Comparison of ENCODE assay signal across 13 cellular contexts in the genomic region with DNA sequence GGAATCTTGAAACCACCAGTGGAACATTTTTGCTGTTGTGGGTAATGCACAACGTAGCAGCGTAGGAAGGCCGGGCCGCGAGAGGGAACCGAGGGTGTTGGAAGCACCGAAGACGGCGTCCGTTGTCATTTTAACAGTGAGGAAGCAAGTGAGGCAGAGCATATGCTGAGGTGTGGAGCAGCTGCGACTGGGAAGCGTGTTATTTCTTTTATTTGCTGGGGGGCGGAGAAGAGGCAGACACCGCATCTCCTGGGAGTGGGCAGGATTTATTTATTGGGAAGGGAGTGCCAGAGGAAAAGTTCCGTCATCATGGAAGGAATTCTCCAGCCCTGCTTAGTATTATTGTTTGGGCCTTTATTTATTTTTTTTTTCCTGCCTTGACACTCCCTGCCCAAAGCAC.
DNase-seq lines count a peak whose midpoint lies in the region; ATAC-seq and TF ChIP-seq lines count a peak whose summit lies in the region.
"Had no signal": no experiment of that assay in that cellular context is flagged by ENCODE, and none has a peak within 500 bp of the region (broad histone marks: within the 10 kb centered on the region; RNA-seq: fewer than 3 reads in every experiment).

No MANE protein-coding gene starts in this region.

- H3K27me3 ChIP-seq in right cardiac atrium (ENCODE audit: control insufficient read depth, insufficient read depth): no peaks in the 10 kb centered on the region
- H3K27me3 ChIP-seq in sigmoid colon: no peaks in the 10 kb centered on the region
- H3K27me3 ChIP-seq: testis had no signal

- peak overlapping the region; percentile 85 for H3K27ac ChIP-seq in caudate nucleus (ENCODE audit: low read depth, low read length)
- peak overlapping the region; percentile 37 for H3K27ac ChIP-seq in right cardiac atrium (ENCODE audit: low read length)
- H3K27ac ChIP-seq in sigmoid colon: peak overlapping the region; percentile 88 to 96 (median 93)
- H3K27ac ChIP-seq: KMS-11 had no signal

- no peaks in the 10 kb centered on the region for H3K9me3 ChIP-seq in right cardiac atrium (ENCODE audit: control insufficient read depth, low read length)
- H3K9me3 ChIP-seq in sigmoid colon: no peaks in the 10 kb centered on the region
- H3K9me3 ChIP-seq: testis had no signal

- 40% methylated on average over 15 of the region's 15 CpGs for WGBS in right cardiac atrium
- 71 to 87% methylated on average over 15 of the region's 15 CpGs for WGBS in sigmoid colon, 2 donors

- ATAC-seq in right cardiac atrium (peak; percentile 51 to 83), GM21381 (IDR thresholded peaks at IDR 0.05; ENCODE audit: unreplicated experiment) (no peak), GM18873 (IDR thresholded peaks at IDR 0.05; ENCODE audit: low FRiP score, unreplicated experiment) (no peak)

- DNase-seq in AG10803 (ENCODE audit: low read depth) (no peak), caudate nucleus (lab: John Stamatoyannopoulos, UW) (peak in 6 of 61 donors; percentile 30 to 64 (median 46)), right cardiac atrium (peak in 2 of 3 donors; percentile 49 to 70), sigmoid colon (peak; percentile 92), NCI-H2081 treated with DMSO at 0.1 percent for 48 hours (lab: John Stamatoyannopoulos, UW) (no peak), NCI-H1048 (lab: John Stamatoyannopoulos, UW) (no peak)
- DNase-seq: activated CD4-positive, alpha-beta T cell treated with anti-CD3 and anti-CD28 coated beads, Interleukin-2, amount 50 U/mL, for 4 hours; activated naive CD4-positive, alpha-beta T cell treated with Interleukin-2 at 50 U/mL for 16 hours; OCI-M1 had no signal

- no peak for TF ChIP-seq POLR2A in sigmoid colon (IDR thresholded peaks at IDR 0.05)

- no peak for TF ChIP-seq CTCF in AG10803 (conservative IDR thresholded peaks at IDR 0.05; ENCODE audit: low read length)
- TF ChIP-seq CTCF in sigmoid colon (IDR thresholded peaks at IDR 0.05): no peak

- H3K36me3 ChIP-seq in sigmoid colon: no peaks in the 10 kb centered on the region

- H3K4me3 ChIP-seq in AG10803 (ENCODE audit: low read length): peak overlapping the region; percentile 16
- H3K4me3 ChIP-seq in right cardiac atrium (ENCODE audit: low read length): no peak overlapping the region
- peak overlapping the region in 3 of 4 donors; percentile 10 to 23 (median 12) for H3K4me3 ChIP-seq in sigmoid colon
- H3K4me3 ChIP-seq: testis had no signal

- H3K4me1 ChIP-seq in right cardiac atrium (ENCODE audit: control insufficient read depth, insufficient read depth, low read length) (peaks cover 8% of the 10 kb centered on the region), sigmoid colon (peaks cover 0 to 75% (median 62%) of the 10 kb centered on the region in 4 donors)

- TF ChIP-seq EP300 in sigmoid colon (IDR thresholded peaks at IDR 0.05): peak; percentile 62 to 89 (median 66)

- intact Hi-C loops in right cardiac atrium (cut with DNase I): no loop called here
- intact Hi-C loops in sigmoid colon (cut with DNase I): loop anchor here (1.0 to 5.0 kb wide), 5 partner anchors 53 to 233 kb away; a partner anchor contains a TSS

Comparison
In these comparisons a context has a peak if more than half of its experiments do, and no peak if none do; other contexts are left out.
1. DNase-seq: peak in right cardiac atrium (2 of 3) and sigmoid colon (single experiment); none in AG10803 (single experiment), NCI-H2081 treated with DMSO at 0.1 percent for 48 hours (single experiment) and NCI-H1048 (single experiment).
2. H3K27ac ChIP-seq: peak in every context shown above with its lines; median percentile 93 in sigmoid colon; 85 in caudate nucleus; 37 in right cardiac atrium.
3. ATAC-seq: peak in right cardiac atrium (2 of 2); none in GM21381 (single experiment) and GM18873 (single experiment).